Comparison of ENCODE assay signal across 8 cellular contexts in the genomic region with DNA sequence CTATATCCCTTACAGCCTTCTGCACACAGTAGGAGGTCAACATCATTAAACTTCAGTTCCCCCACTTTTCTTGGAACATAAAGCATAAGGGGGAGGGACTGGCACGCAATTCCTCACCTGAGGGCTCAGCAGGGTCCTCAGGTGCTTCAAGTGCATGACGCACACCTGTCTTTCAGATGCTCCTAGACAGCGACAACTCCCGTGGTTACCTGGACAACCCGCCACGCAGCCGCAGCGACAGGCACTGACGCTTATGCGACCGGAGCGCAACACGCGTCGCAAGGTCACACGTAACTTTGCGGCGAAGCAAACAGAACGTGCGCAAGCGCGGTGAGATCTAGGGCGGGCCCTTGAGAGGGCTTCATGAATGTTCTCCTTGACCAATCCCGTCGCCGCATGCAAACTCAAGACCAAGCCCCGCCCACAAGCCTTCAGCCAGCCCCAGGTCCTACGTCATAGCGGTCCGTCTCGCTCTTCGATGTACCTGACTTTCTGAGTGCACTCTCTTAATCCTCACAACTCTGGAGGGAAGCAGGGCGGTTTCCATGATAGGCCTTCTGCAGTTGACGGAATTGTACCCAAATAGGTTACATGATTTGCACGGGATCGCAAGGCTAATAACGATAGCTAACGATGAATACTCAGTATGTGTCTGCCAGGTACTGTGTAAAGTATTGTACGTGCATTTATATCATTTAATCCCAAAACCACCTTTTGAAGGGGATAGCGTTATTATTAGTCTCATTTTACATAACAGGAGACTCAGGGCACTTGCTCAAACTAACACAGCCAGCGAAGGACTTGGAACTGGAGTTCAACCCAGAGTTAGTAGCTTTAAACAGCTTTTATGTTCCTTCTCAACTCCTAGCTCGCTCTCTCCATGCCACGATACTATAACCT. TPM values are rescaled to one million over a fixed set of nuclear protein-coding genes. Genes with fewer than 3 reads are reported as not detected.
DNase-seq lines count a peak whose midpoint lies in the region; ATAC-seq, FAIRE-seq and TF ChIP-seq lines count a peak whose summit lies in the region.

A gene with protein sequence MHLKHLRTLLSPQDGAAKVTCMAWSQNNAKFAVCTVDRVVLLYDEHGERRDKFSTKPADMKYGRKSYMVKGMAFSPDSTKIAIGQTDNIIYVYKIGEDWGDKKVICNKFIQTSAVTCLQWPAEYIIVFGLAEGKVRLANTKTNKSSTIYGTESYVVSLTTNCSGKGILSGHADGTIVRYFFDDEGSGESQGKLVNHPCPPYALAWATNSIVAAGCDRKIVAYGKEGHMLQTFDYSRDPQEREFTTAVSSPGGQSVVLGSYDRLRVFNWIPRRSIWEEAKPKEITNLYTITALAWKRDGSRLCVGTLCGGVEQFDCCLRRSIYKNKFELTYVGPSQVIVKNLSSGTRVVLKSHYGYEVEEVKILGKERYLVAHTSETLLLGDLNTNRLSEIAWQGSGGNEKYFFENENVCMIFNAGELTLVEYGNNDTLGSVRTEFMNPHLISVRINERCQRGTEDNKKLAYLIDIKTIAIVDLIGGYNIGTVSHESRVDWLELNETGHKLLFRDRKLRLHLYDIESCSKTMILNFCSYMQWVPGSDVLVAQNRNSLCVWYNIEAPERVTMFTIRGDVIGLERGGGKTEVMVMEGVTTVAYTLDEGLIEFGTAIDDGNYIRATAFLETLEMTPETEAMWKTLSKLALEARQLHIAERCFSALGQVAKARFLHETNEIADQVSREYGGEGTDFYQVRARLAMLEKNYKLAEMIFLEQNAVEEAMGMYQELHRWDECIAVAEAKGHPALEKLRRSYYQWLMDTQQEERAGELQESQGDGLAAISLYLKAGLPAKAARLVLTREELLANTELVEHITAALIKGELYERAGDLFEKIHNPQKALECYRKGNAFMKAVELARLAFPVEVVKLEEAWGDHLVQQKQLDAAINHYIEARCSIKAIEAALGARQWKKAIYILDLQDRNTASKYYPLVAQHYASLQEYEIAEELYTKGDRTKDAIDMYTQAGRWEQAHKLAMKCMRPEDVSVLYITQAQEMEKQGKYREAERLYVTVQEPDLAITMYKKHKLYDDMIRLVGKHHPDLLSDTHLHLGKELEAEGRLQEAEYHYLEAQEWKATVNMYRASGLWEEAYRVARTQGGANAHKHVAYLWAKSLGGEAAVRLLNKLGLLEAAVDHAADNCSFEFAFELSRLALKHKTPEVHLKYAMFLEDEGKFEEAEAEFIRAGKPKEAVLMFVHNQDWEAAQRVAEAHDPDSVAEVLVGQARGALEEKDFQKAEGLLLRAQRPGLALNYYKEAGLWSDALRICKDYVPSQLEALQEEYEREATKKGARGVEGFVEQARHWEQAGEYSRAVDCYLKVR (N-terminal part only) (minus strand): TSS at position 246 of the 900 bp plus-strand sequence. CDS start 90 bp downstream, at position 156.

- H3K36me3 ChIP-seq in parathyroid adenoma (ENCODE audit: control insufficient read depth, insufficient read depth, low read length) (no peaks in the 10 kb centered on the region), tibial artery (peaks cover 0 to 14% (median under 1%) of the 10 kb centered on the region in 3 donors)

- peak within 1 kb of the TSS; percentile 75 for H3K4me3 ChIP-seq in parathyroid adenoma (ENCODE audit: low read depth, low read length)
- H3K4me3 ChIP-seq in tibial artery = peak within 1 kb of the TSS; percentile 60 to 64

- ATAC-seq in HG02840 (IDR thresholded peaks at IDR 0.05; ENCODE audit: low FRiP score, unreplicated experiment) = peak; percentile 94

- peaks cover 5% of the 10 kb centered on the region for H3K4me1 ChIP-seq in parathyroid adenoma
- peaks cover 0 to 23% (median 15%) of the 10 kb centered on the region in 4 donors for H3K4me1 ChIP-seq in tibial artery

- TF ChIP-seq CTCF in parathyroid adenoma (IDR thresholded peaks at IDR 0.05) (no peak), tibial artery (IDR thresholded peaks at IDR 0.05) (no peak)

- DNase-seq in GM12892 (ENCODE audit: insufficient read length) (peak; percentile 79), NCI-H1436 treated with DMSO at 0.1 percent for 48 hours (lab: John Stamatoyannopoulos, UW) (peak; percentile 97), T follicular helper cell (ENCODE audit: low read depth) (peak; percentile 99), cardiac septum (ENCODE audit: low spot score) (peak; percentile 99), tibial artery (peak; percentile 99)

- no peak within 1 kb of the TSS for H3K27ac ChIP-seq in adipose tissue (ENCODE audit: low read depth, low read length)
- H3K27ac ChIP-seq in parathyroid adenoma = peak within 1 kb of the TSS; percentile 64
- peak within 1 kb of the TSS; percentile 64 to 76 for H3K27ac ChIP-seq in tibial artery

- peak within 1 kb of the TSS; percentile 76 for H2AFZ ChIP-seq in parathyroid adenoma

- H3K27me3 ChIP-seq in parathyroid adenoma (ENCODE audit: control insufficient read depth, insufficient read depth, low read length) (no peaks in the 10 kb centered on the region), tibial artery (no peaks in the 10 kb centered on the region)

- peak; percentile 98 for FAIRE-seq in GM12892 (lab: Jason Lieb, UNC)

- H3K9me3 ChIP-seq in parathyroid adenoma (ENCODE audit: control insufficient read depth, low read length) = no peaks in the 10 kb centered on the region
- no peaks in the 10 kb centered on the region for H3K9me3 ChIP-seq in tibial artery

- peak within 1 kb of the TSS; percentile 76 for H3K4me2 ChIP-seq in parathyroid adenoma (ENCODE audit: low read length)

- H3K9ac ChIP-seq in parathyroid adenoma = no peak within 1 kb of the TSS

- 7% methylated on average over 43 of the region's 43 CpGs for WGBS in adipose tissue, 3 donors

- H3K79me2 ChIP-seq in parathyroid adenoma = no peaks in the 10 kb centered on the region

- intact Hi-C loops in cardiac septum (cut with DNase I) (loop anchor here (5.0 kb wide), 3 partner anchors 62 to 143 kb away; a partner anchor contains a TSS), tibial artery (cut with DNase I; ENCODE audit: low total_unique reads) (loop anchor here (10.0 kb wide), 1 partner anchor 95 kb away; a partner anchor contains a TSS)

- TF ChIP-seq POLR2A in GM12892 (IDR thresholded peaks at IDR 0.05; ENCODE audit: low read depth, low read length) = peak; percentile 57; the same call in 1 of the 2 replicates

RNA-seq across cellular contexts. Expression of the gene that starts here (rescaled TPM):
- polyA plus RNA-seq in GM12892 (2012; ENCODE audit: missing spikeins) = 19.2 TPM
- 10 to 100 TPM; 11.3 to 23.7 (median 13.3) TPM for polyA plus RNA-seq in adipose tissue
- 18.7 TPM for total RNA-seq in cardiac septum
